In the genomic region with DNA sequence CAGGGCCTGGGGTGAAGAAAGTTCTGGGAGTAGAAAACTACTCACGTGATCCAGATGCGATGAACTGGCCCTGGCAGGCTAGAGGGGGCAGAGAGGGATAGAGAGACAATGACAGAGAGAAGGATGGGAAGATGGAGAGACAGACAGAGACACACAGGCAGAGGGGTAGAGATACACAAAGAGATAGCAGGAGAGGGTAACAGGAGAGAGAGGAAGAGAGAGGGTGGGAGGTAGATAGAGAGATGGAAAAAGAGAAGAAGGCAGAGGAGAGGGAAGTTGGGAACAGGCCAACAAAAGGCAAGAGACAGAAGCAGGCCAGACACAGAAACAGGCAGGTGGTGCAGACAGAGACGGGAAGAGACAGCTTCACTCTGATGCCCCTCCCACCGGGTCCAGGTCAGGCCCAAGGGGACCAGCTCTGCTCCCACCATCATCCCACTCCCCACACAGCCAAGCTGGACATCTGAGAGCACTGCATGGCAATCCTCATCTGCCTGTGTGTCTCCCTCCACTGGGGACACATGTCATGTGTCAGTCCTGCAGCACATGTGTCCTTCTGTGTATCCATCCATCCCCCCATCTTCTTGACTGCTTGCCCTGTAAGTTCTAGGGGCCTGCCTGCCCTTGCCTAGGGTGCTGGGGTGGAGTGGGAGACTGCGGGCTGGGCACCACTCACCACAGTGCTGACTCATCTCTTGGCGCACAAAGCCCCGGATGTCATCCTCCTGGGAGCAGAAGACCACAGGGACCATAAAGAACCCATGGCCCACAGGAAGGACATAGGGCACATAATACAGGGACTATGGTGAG, we compare ENCODE assay signal across 13 cellular contexts. TPM values are rescaled to one million over a fixed set of nuclear protein-coding genes. Genes with fewer than 3 reads are reported as not detected.
DNase-seq lines count a peak whose midpoint lies in the region; ATAC-seq and TF ChIP-seq lines count a peak whose summit lies in the region.
"Had no signal": no experiment of that assay in that cellular context is flagged by ENCODE, and none has a peak within 500 bp of the region (broad histone marks: within the 10 kb centered on the region; RNA-seq: fewer than 3 reads in every experiment).

No MANE protein-coding gene starts in this region.

- CTCF ChIA-PET in AG04450 (lab: Charles Lee) = interaction anchor here (1.3 to 1.8 kb wide), 2 partner anchors 8 to 130 kb away, joined by 6 to 7 read pairs; no protein-coding TSS in a partner anchor

- peaks cover 6% of the 10 kb centered on the region for H3K4me1 Mint-ChIP-seq in T-helper 2 cell treated with Interferon-gamma antibody and Interleukin-4, amounts not matched to agents 5 μg/mL and 100 μg/mL, for 36 hours (ENCODE audit: low read depth)

- no peaks in the 10 kb centered on the region for H3K27me3 Mint-ChIP-seq in T-helper 2 cell treated with Interferon-gamma antibody and Interleukin-4, amounts not matched to agents 5 μg/mL and 100 μg/mL, for 36 hours (ENCODE audit: low read depth)

- no peak for ATAC-seq in GM18498 (IDR thresholded peaks at IDR 0.05; ENCODE audit: unreplicated experiment)
- ATAC-seq: heart left ventricle had no signal

- DNase-seq in AG04450 (ENCODE audit: low read depth, low spot score) = no peak
- DNase-seq in H7 = peak; percentile 58
- peak; percentile 29 for DNase-seq in T-helper 2 cell treated with Interferon-gamma antibody and Interleukin-4, amounts not matched to agents 5 μg/mL and 100 μg/mL, for 36 hours (ENCODE audit: low spot score)
- DNase-seq in fibroblast of peridontal ligament (ENCODE audit: extremely low read depth) = peak; percentile 51
- no peak for DNase-seq in foreskin melanocyte
- no peak for DNase-seq in activated gamma-delta T cell (lab: John Stamatoyannopoulos, UW)
- DNase-seq in NCI-H2227 (lab: John Stamatoyannopoulos, UW; ENCODE audit: unreplicated experiment) = no peak
- DNase-seq: heart left ventricle, NCI-H1417 had no signal

- H3K27ac ChIP-seq in AG04450 (ENCODE audit: low read depth, low read length) = peak overlapping the region; percentile 11
- H3K27ac ChIP-seq: heart left ventricle, suprapubic skin had no signal

- H3K27ac Mint-ChIP-seq in T-helper 2 cell treated with Interferon-gamma antibody and Interleukin-4, amounts not matched to agents 5 μg/mL and 100 μg/mL, for 36 hours = peak overlapping the region; percentile 46

- no peaks in the 10 kb centered on the region for H3K9me3 ChIP-seq in AG04450 (ENCODE audit: control insufficient read depth, insufficient read depth, low read length)
- H3K9me3 ChIP-seq: heart left ventricle, suprapubic skin had no signal

- H3K4me3 ChIP-seq in AG04450 (ENCODE audit: low read depth, low read length) = no peak overlapping the region
- no peak overlapping the region for H3K4me3 ChIP-seq in H7 (ENCODE audit: insufficient read depth, low read depth, low read length)
- H3K4me3 ChIP-seq: heart left ventricle, suprapubic skin had no signal

- H3K36me3 Mint-ChIP-seq in T-helper 2 cell treated with Interferon-gamma antibody and Interleukin-4, amounts not matched to agents 5 μg/mL and 100 μg/mL, for 36 hours (ENCODE audit: low read depth) = no peaks in the 10 kb centered on the region

- TF ChIP-seq CTCF in AG04450 (IDR thresholded peaks at IDR 0.05; ENCODE audit: low read depth, low read length) = no peak

- no peaks in the 10 kb centered on the region for H3K27me3 ChIP-seq in AG04450 (ENCODE audit: control insufficient read depth, insufficient read depth, low read length)
- no peaks in the 10 kb centered on the region for H3K27me3 ChIP-seq in H7 (ENCODE audit: control insufficient read depth, insufficient read depth, low read length)
- H3K27me3 ChIP-seq: heart left ventricle, suprapubic skin had no signal

- POLR2A ChIA-PET in AG04450 (lab: Yijun Ruan, JAX) = interaction anchor here (1.6 kb wide), 1 partner anchor 23 kb away, joined by 5 read pairs; no protein-coding TSS in a partner anchor

- H3K36me3 ChIP-seq in H7 (replicated peaks; ENCODE audit: control insufficient read depth, insufficient read depth, low read length) = no peaks in the 10 kb centered on the region; the same call in 1 of the 2 replicates
- H3K36me3 ChIP-seq: heart left ventricle had no signal

- no peaks in the 10 kb centered on the region for H3K9me3 Mint-ChIP-seq in T-helper 2 cell treated with Interferon-gamma antibody and Interleukin-4, amounts not matched to agents 5 μg/mL and 100 μg/mL, for 36 hours

- no peak overlapping the region for H3K4me3 Mint-ChIP-seq in T-helper 2 cell treated with Interferon-gamma antibody and Interleukin-4, amounts not matched to agents 5 μg/mL and 100 μg/mL, for 36 hours

RNA-seq across cellular contexts. Expression of a gene that starts 2.2 kb away (rescaled TPM):
- polyA plus RNA-seq in AG04450 (2011; rRNA removed) = 1.2 and 2.2 TPM in 2 replicates
- 1.3 and 1.7 TPM in 2 replicates for polyA minus RNA-seq in AG04450 (2011; rRNA and poly(A)+ RNA removed)
- total RNA-seq in H7 (2014; rRNA removed; shearing (Covaris generic)) = 0.15 and 0.69 TPM in 2 replicates
- total RNA-seq: activated CD8-positive, alpha-beta memory T cell treated with anti-CD3 and anti-CD28 coated beads for 36 hours had no signal

RNA-seq across cellular contexts. Expression of a gene that starts 9.2 kb away (rescaled TPM):
- 6.1 and 7.2 TPM in 2 replicates for polyA plus RNA-seq in AG04450 (2011; rRNA removed)
- polyA minus RNA-seq in AG04450 (2011; rRNA and poly(A)+ RNA removed) = 8.3 and 11.0 TPM in 2 replicates
- total RNA-seq in H7 (2014; rRNA removed; shearing (Covaris generic)) = 11.4 and 22.0 TPM in 2 replicates

RNA-seq across cellular contexts. Expression of a gene that starts 29.3 kb away (rescaled TPM):
- 19.8 and 25.8 TPM in 2 replicates for polyA plus RNA-seq in AG04450 (2011; rRNA removed)
- 20.9 and 32.6 TPM in 2 replicates for polyA minus RNA-seq in AG04450 (2011; rRNA and poly(A)+ RNA removed)
- 19.4 and 29.4 TPM in 2 replicates for total RNA-seq in H7 (2014; rRNA removed; shearing (Covaris generic))

RNA-seq across cellular contexts. Expression of a gene that starts 43.6 kb away (rescaled TPM):
- polyA plus RNA-seq in AG04450 (2011; rRNA removed) = 379 and 468 TPM in 2 replicates
- polyA minus RNA-seq in AG04450 (2011; rRNA and poly(A)+ RNA removed) = 611 and 892 TPM in 2 replicates
- 492 and 610 TPM in 2 replicates for total RNA-seq in H7 (2014; rRNA removed; shearing (Covaris generic))

RNA-seq across cellular contexts. Expression of a gene that starts 55.8 kb away (rescaled TPM):
- not detected in 2 replicates for polyA plus RNA-seq in AG04450 (2011; rRNA removed)
- not detected in 2 replicates for polyA minus RNA-seq in AG04450 (2011; rRNA and poly(A)+ RNA removed)
- 0.78 TPM in 1 of 2 replicates, not detected in the other for total RNA-seq in H7 (2014; rRNA removed; shearing (Covaris generic))
- total RNA-seq: activated CD8-positive, alpha-beta memory T cell treated with anti-CD3 and anti-CD28 coated beads for 36 hours; heart left ventricle; pulmonary artery endothelial cell; suprapubic skin had no signal
- polyA plus RNA-seq: heart left ventricle had no signal

Comparison
In these comparisons a context has a peak if more than half of its experiments do, and no peak if none do; other contexts are left out.
1. DNase-seq: peak in H7 (single experiment), T-helper 2 cell treated with Interferon-gamma antibody and Interleukin-4, amounts not matched to agents 5 μg/mL and 100 μg/mL, for 36 hours (single experiment) and fibroblast of peridontal ligament (single experiment); none in AG04450 (single experiment), foreskin melanocyte (single experiment), activated gamma-delta T cell (single experiment) and NCI-H2227 (single experiment).